Comparison of ENCODE assay signal across 24 cellular contexts in the genomic region with DNA sequence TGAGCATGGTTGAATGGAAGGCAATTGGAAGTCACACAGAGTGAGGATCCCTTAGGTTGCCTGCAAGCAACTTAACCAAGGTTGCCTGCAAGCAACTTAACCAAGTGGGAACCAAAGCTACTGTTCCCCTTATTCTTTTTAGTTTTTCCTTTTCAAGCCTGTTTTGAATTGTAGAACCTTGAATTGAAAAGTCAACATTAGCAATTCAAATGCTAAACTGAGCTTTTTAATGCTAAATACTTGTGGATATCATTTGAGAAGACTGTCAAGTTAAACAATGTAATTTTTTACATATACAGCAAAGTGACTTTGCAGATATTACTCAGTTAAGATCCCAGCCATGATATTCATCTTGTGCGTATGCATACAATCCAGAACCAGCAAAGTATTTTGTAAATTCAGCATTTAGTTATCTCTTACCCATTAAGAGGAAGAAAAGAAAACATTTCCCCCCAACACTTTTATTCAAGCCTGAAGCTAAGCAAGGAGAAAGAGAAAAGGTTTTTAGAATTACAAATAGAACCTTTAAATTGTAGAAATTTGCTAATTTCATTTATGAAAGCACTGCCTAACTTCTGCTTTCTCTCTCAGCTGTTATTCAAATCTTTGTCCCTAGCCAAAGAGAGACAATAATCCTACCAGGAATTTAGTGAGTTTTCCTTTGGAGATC.
"Had no signal": no experiment of that assay in that cellular context is flagged by ENCODE, and none has a peak within 500 bp of the region (broad histone marks: within the 10 kb centered on the region; RNA-seq: fewer than 3 reads in every experiment).

No MANE protein-coding gene starts in this region.

- H3K27me3 ChIP-seq: adrenal gland, breast epithelium, hepatocyte, left lung, right atrium auricular region, upper lobe of right lung had no signal

- H3K9me3 ChIP-seq: adrenal gland, psoas muscle, thoracic aorta, upper lobe of right lung had no signal

- H3K4me2 ChIP-seq: hepatocyte had no signal

- H3K36me3 Mint-ChIP-seq: activated naive CD8-positive, alpha-beta T cell; naive thymus-derived CD8-positive, alpha-beta T cell had no signal

- H3K4me3 Mint-ChIP-seq: activated naive CD8-positive, alpha-beta T cell; central memory CD8-positive, alpha-beta T cell; naive thymus-derived CD8-positive, alpha-beta T cell had no signal

- H3K27me3 Mint-ChIP-seq: activated naive CD8-positive, alpha-beta T cell; central memory CD8-positive, alpha-beta T cell; naive thymus-derived CD8-positive, alpha-beta T cell had no signal

- H3K36me3 ChIP-seq: adrenal gland, breast epithelium, left lung, right atrium auricular region, thoracic aorta, upper lobe of right lung had no signal

- H3K4me1 Mint-ChIP-seq: central memory CD8-positive, alpha-beta T cell; naive thymus-derived CD8-positive, alpha-beta T cell had no signal

- H3K4me3 ChIP-seq: adrenal gland, breast epithelium, hepatocyte, left lung, lung, psoas muscle, right atrium auricular region, thoracic aorta, upper lobe of right lung had no signal

- H3K79me2 ChIP-seq: hepatocyte had no signal

- FAIRE-seq: colon, endothelial cell of umbilical vein had no signal

- H3K27ac ChIP-seq: adrenal gland, breast epithelium, hepatocyte, left lung, psoas muscle, right atrium auricular region, thoracic aorta, upper lobe of right lung had no signal

- H3K4me1 ChIP-seq: adrenal gland, breast epithelium, left lung, psoas muscle, right atrium auricular region, upper lobe of right lung had no signal

- DNase-seq: activated gamma-delta T cell treated with Interleukin-2 at 50 U/mL for 16 hours; activated T-cell treated with anti-CD3 and anti-CD28 coated beads, Interleukin-2, amount 50 U/mL, for 1 hour; adrenal gland; effector memory CD4-positive, alpha-beta T cell; foreskin melanocyte; glutamatergic neuron; kidney glomerular epithelial cell; left lung; naive thymus-derived CD8-positive, alpha-beta T cell; psoas muscle; stimulated activated CD4-positive, alpha-beta T cell treated with anti-CD3 and anti-CD28 coated beads, Interleukin-4, amount 100 ng/mL, for 24 hours; stimulated activated naive CD4-positive, alpha-beta T cell treated with Interleukin-2 at 50 U/mL for 16 hours; T-helper 1 cell; T-helper 9 cell; upper lobe of right lung had no signal

- H2AFZ ChIP-seq: hepatocyte had no signal

- H3K27ac Mint-ChIP-seq: activated naive CD8-positive, alpha-beta T cell; naive thymus-derived CD8-positive, alpha-beta T cell had no signal
